18 cellular contexts compared by ENCODE assay signal in genomic region chr2:204046145-204046544, GRCh38.
DNase-seq lines count a peak whose midpoint lies in the region; ATAC-seq and TF ChIP-seq lines count a peak whose summit lies in the region.
"Had no signal": no experiment of that assay in that cellular context is flagged by ENCODE, and none has a peak within 500 bp of the region (broad histone marks: within the 10 kb centered on the region; RNA-seq: fewer than 3 reads in every experiment).

No MANE protein-coding gene starts in this region.

- no peaks in the 10 kb centered on the region for H3F3A ChIP-seq in SU-DHL-6 (ENCODE audit: insufficient read depth)

- TF ChIP-seq CTCF in SU-DHL-6 (IDR thresholded peaks at IDR 0.05; ENCODE audit: insufficient read depth, low read length, poor library complexity, severe bottlenecking) (no peak), mucosa of descending colon (IDR thresholded peaks at IDR 0.05) (no peak), WERI-Rb-1 (IDR thresholded peaks at IDR 0.05; ENCODE audit: low read depth, low read length) (no peak)

- H3K9ac ChIP-seq in SU-DHL-6 (ENCODE audit: low read length), result peak overlapping the region; percentile 11; the same call in 1 of the 2 replicates

- no peaks in the 10 kb centered on the region for H3K9me2 ChIP-seq in SU-DHL-6 (replicated peaks; ENCODE audit: insufficient read depth, low read length)

- no peak overlapping the region for H2AFZ ChIP-seq in SU-DHL-6 (ENCODE audit: low read depth, low read length, severe bottlenecking)

- DNase-seq in mucosa of descending colon (no peak), WERI-Rb-1 (no peak), NK-92 (lab: John Stamatoyannopoulos, UW; ENCODE audit: unreplicated experiment) (no peak)
- DNase-seq: activated CD4-positive, CD25-positive, alpha-beta regulatory T cell; activated T-cell treated with anti-CD3 and anti-CD28 coated beads, Interleukin-2, amount 50 U/mL, for 24 hours; CD8-positive, alpha-beta T cell; effector memory CD4-positive, alpha-beta T cell; GF-D8; H9; islet precursor cell; NCI-H1105; NCI-H82; sigmoid colon had no signal

- H3K4me2 ChIP-seq in SU-DHL-6 (ENCODE audit: low read depth, low read length, poor library complexity, severe bottlenecking), result peak overlapping the region; percentile 67

- H3K36me3 ChIP-seq in SU-DHL-6 (ENCODE audit: low read length), result no peaks in the 10 kb centered on the region
- H3K36me3 ChIP-seq in mucosa of descending colon (ENCODE audit: low read depth), result no peaks in the 10 kb centered on the region
- no peaks in the 10 kb centered on the region for H3K36me3 ChIP-seq in WERI-Rb-1
- H3K36me3 ChIP-seq: sigmoid colon had no signal

- H3K79me2 ChIP-seq in SU-DHL-6 (ENCODE audit: insufficient read depth, low read length), result no peaks in the 10 kb centered on the region

- peak overlapping the region; percentile 29 for H3K4me3 ChIP-seq in SU-DHL-6 (ENCODE audit: insufficient read depth, low read length, poor library complexity, severe bottlenecking)
- H3K4me3 ChIP-seq in mucosa of descending colon, result no peak overlapping the region
- no peak overlapping the region for H3K4me3 ChIP-seq in WERI-Rb-1 (ENCODE audit: low read depth, low read length)
- H3K4me3 ChIP-seq: sigmoid colon had no signal

- no peaks in the 10 kb centered on the region for H4K20me1 ChIP-seq in SU-DHL-6 (ENCODE audit: low read depth, low read length)

- intact Hi-C loops in mucosa of descending colon (cut with DNase I, micrococcal nuclease), result no loop called here

- H3K27me3 ChIP-seq in SU-DHL-6 (ENCODE audit: low read length), result no peaks in the 10 kb centered on the region
- H3K27me3 ChIP-seq in WERI-Rb-1 (ENCODE audit: insufficient read depth, low read depth, severe bottlenecking), result no peaks in the 10 kb centered on the region
- H3K27me3 ChIP-seq: sigmoid colon had no signal

- H3K27ac ChIP-seq in SU-DHL-6 (ENCODE audit: low read depth, low read length) (peak overlapping the region; percentile 79), WERI-Rb-1 (no peak overlapping the region)
- H3K27ac ChIP-seq: sigmoid colon had no signal

- H3K9me3 ChIP-seq in SU-DHL-6 (ENCODE audit: insufficient read depth, low read length), result no peaks in the 10 kb centered on the region
- H3K9me3 ChIP-seq in mucosa of descending colon, result peaks cover 3% of the 10 kb centered on the region
- no peaks in the 10 kb centered on the region for H3K9me3 ChIP-seq in WERI-Rb-1 (ENCODE audit: severe bottlenecking)
- H3K9me3 ChIP-seq: sigmoid colon had no signal

- ATAC-seq in GM18909 (IDR thresholded peaks at IDR 0.05; ENCODE audit: poor library complexity, unreplicated experiment), result peak; percentile 75
- peak; percentile 87 for ATAC-seq in GM21576 (IDR thresholded peaks at IDR 0.05; ENCODE audit: unreplicated experiment)
- peak; percentile 68 for ATAC-seq in HG03064 (IDR thresholded peaks at IDR 0.05; ENCODE audit: low read depth, unreplicated experiment)
- ATAC-seq in activated CD4-positive, CD25-positive, alpha-beta regulatory T cell treated with anti-CD3 and anti-CD28 coated beads, Interleukin-2, amount 50 U/mL, for 24 hours, result no peak
- no peak for ATAC-seq in mucosa of descending colon
- ATAC-seq: CD8-positive, alpha-beta T cell had no signal

- H3K4me1 ChIP-seq in mucosa of descending colon (ENCODE audit: low read depth), result no peaks in the 10 kb centered on the region
- H3K4me1 ChIP-seq: sigmoid colon had no signal

Comparison
In these comparisons a context has a peak if more than half of its experiments do, and no peak if none do; other contexts are left out.
1. ATAC-seq: peak in GM18909 (single experiment), GM21576 (single experiment) and HG03064 (single experiment); none in activated CD4-positive, CD25-positive, alpha-beta regulatory T cell treated with anti-CD3 and anti-CD28 coated beads, Interleukin-2, amount 50 U/mL, for 24 hours (0 of 2) and mucosa of descending colon (single experiment).